In the genomic region with DNA sequence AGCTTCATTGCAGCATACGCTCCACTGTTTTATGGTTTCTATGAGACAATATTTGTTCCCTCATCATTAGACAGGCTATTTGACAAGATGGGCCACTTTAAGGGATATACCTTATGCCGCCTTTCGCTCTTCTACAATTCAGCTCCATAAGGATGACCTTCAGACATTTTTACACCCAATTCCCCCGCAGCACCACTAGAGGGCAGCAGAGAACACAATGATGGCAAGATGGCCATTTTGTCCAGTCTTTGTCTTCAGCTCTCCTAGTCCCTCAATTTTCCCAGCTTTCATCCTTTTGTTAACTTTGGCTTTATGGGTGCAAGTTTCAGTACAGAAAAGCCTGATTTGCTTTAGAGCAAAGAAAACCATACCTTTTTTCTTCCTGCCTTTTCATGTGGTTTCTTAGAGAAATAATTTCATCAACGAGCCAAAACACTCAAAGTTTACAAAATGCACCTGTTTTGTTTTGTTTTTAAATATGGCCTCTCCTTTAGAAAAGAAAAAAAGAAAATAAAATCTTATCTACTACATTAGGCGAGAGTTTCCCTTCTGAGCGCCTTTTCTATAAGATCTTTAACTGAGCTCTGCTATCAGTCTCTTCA, we compare ENCODE assay signal across 8 cellular contexts.
A peak's percentile ranks its signal among the peaks of the same experiment; 100 is the strongest.
DNase-seq lines count a peak whose midpoint lies in the region; ATAC-seq, FAIRE-seq and TF ChIP-seq lines count a peak whose summit lies in the region.

No MANE protein-coding gene starts in this region.

- H3K79me2 ChIP-seq in keratinocyte (ENCODE audit: control insufficient read depth, insufficient read depth, low read length): no peaks in the 10 kb centered on the region

- no peak overlapping the region for H2AFZ ChIP-seq in keratinocyte (ENCODE audit: control insufficient read depth, low read length)

- H3K36me3 ChIP-seq in keratinocyte (ENCODE audit: control insufficient read depth in 2 of 2, extremely low read depth in 1 of 2, insufficient read depth in 2 of 2, low read length in 2 of 2): no peaks in the 10 kb centered on the region

- in situ Hi-C loops in T47D (cut with HindIII; ENCODE audit: low pct_unique_long_range_greater_than_20kb, low sequenced_read_pairs): no loop called here

- H3K27me3 Mint-ChIP-seq in activated T-helper 17 cell treated with anti-CD3 and anti-CD28 coated beads, Interleukin-2, amount 50 U/mL, for 72 hours: no peaks in the 10 kb centered on the region

- dilution Hi-C loops in keratinocyte (cut with MboI; ENCODE audit: extremely low pct_ligation_motif_present, low sequenced_read_pairs): no loop called here

- H3K9me1 ChIP-seq in keratinocyte (ENCODE audit: control insufficient read depth, extremely low read depth, insufficient read depth, low read length): no peaks in the 10 kb centered on the region

- H3K4me3 Mint-ChIP-seq in activated T-helper 17 cell treated with anti-CD3 and anti-CD28 coated beads, Interleukin-2, amount 50 U/mL, for 72 hours: no peak overlapping the region

- no peaks in the 10 kb centered on the region for H4K20me1 ChIP-seq in keratinocyte (ENCODE audit: control insufficient read depth, extremely low read depth, insufficient read depth, low read length)

- peak; percentile 72 for ATAC-seq in GM21423 (IDR thresholded peaks at IDR 0.05; ENCODE audit: unreplicated experiment)
- ATAC-seq in activated T-helper 17 cell treated with anti-CD3 and anti-CD28 coated beads, Interleukin-2, amount 50 U/mL, for 72 hours (replicated peaks): no peak

- H3K4me1 ChIP-seq in keratinocyte (ENCODE audit: control insufficient read depth, extremely low read depth, insufficient read depth, low read length): no peaks in the 10 kb centered on the region

- H3K27ac Mint-ChIP-seq in activated T-helper 17 cell treated with anti-CD3 and anti-CD28 coated beads, Interleukin-2, amount 50 U/mL, for 72 hours: no peak overlapping the region

- peak; percentile 57 for FAIRE-seq in keratinocyte (lab: Jason Lieb, UNC)

- H3K4me3 ChIP-seq in keratinocyte (ENCODE audit: control insufficient read depth in 2 of 3, extremely low read depth in 1 of 3, insufficient read depth in 2 of 3, low read depth in 1 of 3, low read length in 3 of 3): no peak overlapping the region

- peak; percentile 63 for DNase-seq in CD1c-positive myeloid dendritic cell (ENCODE audit: extremely low spot score)
- DNase-seq in NCI-H187 treated with DMSO at 0.1 percent for 48 hours (lab: John Stamatoyannopoulos, UW): peak; percentile 21
- DNase-seq in T-helper 9 cell: peak; percentile 30
- peak; percentile 31 to 74 for DNase-seq in T47D (ENCODE audit: low read depth in 1 of 2, low spot score in 1 of 2)
- peak; percentile 23 for DNase-seq in keratinocyte (ENCODE audit: low read depth, low spot score)
- peak; percentile 13 to 26 for DNase-seq in stimulated activated CD4-positive, alpha-beta T cell treated with anti-CD3 and anti-CD28 coated beads, Interleukin-1b, Interleukin-23, amount 100 ng/mL, for 4 hours (ENCODE audit: low read depth in 2 of 2)

- no peaks in the 10 kb centered on the region for H3K27me3 ChIP-seq in keratinocyte (ENCODE audit: control insufficient read depth, extremely low read depth, insufficient read depth, low read length)

- TF ChIP-seq CTCF in keratinocyte (optimal IDR thresholded peaks at IDR 0.05 in 1 of 3, IDR thresholded peaks at IDR 0.05 in 1 of 3, conservative IDR thresholded peaks at IDR 0.05 in 1 of 3; ENCODE audit: extremely low read depth in 1 of 3, insufficient read depth in 2 of 3, low read length in 3 of 3): peak; percentile 87 to 94 (median 93)

- H3K27ac ChIP-seq in keratinocyte (ENCODE audit: control insufficient read depth, insufficient read depth, low read length): no peak overlapping the region

- H3K4me1 Mint-ChIP-seq in activated T-helper 17 cell treated with anti-CD3 and anti-CD28 coated beads, Interleukin-2, amount 50 U/mL, for 72 hours: no peaks in the 10 kb centered on the region

- no peak overlapping the region for H3K9ac ChIP-seq in keratinocyte (ENCODE audit: control insufficient read depth, extremely low read depth, insufficient read depth, low read length)

- no peaks in the 10 kb centered on the region for H3K9me3 Mint-ChIP-seq in activated T-helper 17 cell treated with anti-CD3 and anti-CD28 coated beads, Interleukin-2, amount 50 U/mL, for 72 hours

- H3K9me3 ChIP-seq in keratinocyte (ENCODE audit: control insufficient read depth, low read depth, low read length): no peaks in the 10 kb centered on the region

- no peak overlapping the region for H3K4me2 ChIP-seq in keratinocyte (ENCODE audit: control insufficient read depth, extremely low read depth, insufficient read depth, low read depth, low read length)

- no peaks in the 10 kb centered on the region for H3K36me3 Mint-ChIP-seq in activated T-helper 17 cell treated with anti-CD3 and anti-CD28 coated beads, Interleukin-2, amount 50 U/mL, for 72 hours (ENCODE audit: low read depth)
